ENCODE assay signal across 8 cellular contexts in genomic region chr3:196639517-196640500, GRCh38. TPM values are rescaled to one million over a fixed set of nuclear protein-coding genes. Genes with fewer than 3 reads are reported as not detected.
A peak's percentile ranks its signal among the peaks of the same experiment; 100 is the strongest.
DNase-seq lines count a peak whose midpoint lies in the region; ATAC-seq and TF ChIP-seq lines count a peak whose summit lies in the region.

NRROS (plus strand) TSS chr3:196639694; CDS start chr3:196654540, 14,846 bp downstream.

- CTCF ChIA-PET in activated CD8-positive, alpha-beta memory T cell treated with anti-CD3 and anti-CD28 coated beads for 36 hours (lab: Charles Lee): interaction anchor here (0.9 kb wide), 1 partner anchor 45 kb away, joined by 3 read pairs; no protein-coding TSS in a partner anchor

- in situ Hi-C loops in GM13977 (cut with MboI; ENCODE audit: low pct_unique_long_range_greater_than_20kb, low sequenced_read_pairs, unreplicated experiment): no loop called here

- H3K27me3 Mint-ChIP-seq in endothelial cell (ENCODE audit: unreplicated experiment): peaks cover 8% of the 10 kb centered on the region

- H3K27me3 ChIP-seq in mononuclear cell (ENCODE audit: insufficient read depth, low read length): no peaks in the 10 kb centered on the region

- H3K4me3 ChIP-seq in mononuclear cell (ENCODE audit: low read length): peak within 1 kb of the TSS; percentile 63

- DNase-seq in GM13977 (ENCODE audit: low spot score): peak; percentile 88
- DNase-seq in NCI-H69 (lab: John Stamatoyannopoulos, UW): peak; percentile 80
- peak; percentile 58 for DNase-seq in endothelial cell (ENCODE audit: low spot score)
- DNase-seq in stimulated activated CD8-positive, alpha-beta memory T cell treated with anti-CD3 and anti-CD28 coated beads, Interleukin-7, amount 100 ng/mL, for 4 hours (ENCODE audit: low read depth in 2 of 2): peak; percentile 39 to 61
- no peak for DNase-seq in NCI-H446 (lab: John Stamatoyannopoulos, UW)

- H3K9me3 Mint-ChIP-seq in endothelial cell (ENCODE audit: unreplicated experiment): no peaks in the 10 kb centered on the region

- H3K9me3 ChIP-seq in mononuclear cell (ENCODE audit: low read depth, low read length): no peaks in the 10 kb centered on the region

- H3K36me3 Mint-ChIP-seq in endothelial cell (ENCODE audit: low read depth, unreplicated experiment): peaks cover 4% of the 10 kb centered on the region

- ATAC-seq in HG02973 (IDR thresholded peaks at IDR 0.05; ENCODE audit: unreplicated experiment): peak; percentile 36

- peaks cover 33% of the 10 kb centered on the region for H3K4me1 Mint-ChIP-seq in endothelial cell (ENCODE audit: unreplicated experiment)

- TF ChIP-seq CTCF in GM13977 (IDR thresholded peaks at IDR 0.05; ENCODE audit: extremely low read depth, insufficient read depth, missing control alignments) (no peak), endothelial cell (IDR thresholded peaks at IDR 0.05; ENCODE audit: unreplicated experiment) (no peak)

- POLR2A ChIA-PET in activated CD8-positive, alpha-beta memory T cell treated with anti-CD3 and anti-CD28 coated beads for 36 hours (lab: Charles Lee): interaction anchor here (0.9 to 2.6 kb wide), 2 partner anchors 8 to 10 kb away, joined by 4 to 10 read pairs; no protein-coding TSS in a partner anchor

- H3K27ac Mint-ChIP-seq in endothelial cell (ENCODE audit: unreplicated experiment): peak within 1 kb of the TSS; percentile 61

- peak within 1 kb of the TSS; percentile 82 for H3K4me3 Mint-ChIP-seq in endothelial cell (ENCODE audit: unreplicated experiment)

- H3K4me1 ChIP-seq in mononuclear cell (ENCODE audit: insufficient read depth, low read length): peaks cover 96% of the 10 kb centered on the region

RNA-seq across cellular contexts. Expression of gene NRROS, which starts in this region (rescaled TPM):
- 10 to 100 TPM; 21.9 to 23.6 TPM for total RNA-seq in activated CD8-positive, alpha-beta memory T cell treated with anti-CD3 and anti-CD28 coated beads for 36 hours
- 18.6 TPM for total RNA-seq in endothelial cell (ENCODE audit: unreplicated experiment)
- total RNA-seq in mononuclear cell: 43.4 TPM

Comparison
In these comparisons a context has a peak if more than half of its experiments do, and no peak if none do; other contexts are left out.
1. DNase-seq: peak in GM13977 (single experiment), NCI-H69 (single experiment), endothelial cell (single experiment) and stimulated activated CD8-positive, alpha-beta memory T cell treated with anti-CD3 and anti-CD28 coated beads, Interleukin-7, amount 100 ng/mL, for 4 hours (2 of 2); none in NCI-H446 (0 of 2).